ENCODE assay signal across 8 cellular contexts in the genomic region with DNA sequence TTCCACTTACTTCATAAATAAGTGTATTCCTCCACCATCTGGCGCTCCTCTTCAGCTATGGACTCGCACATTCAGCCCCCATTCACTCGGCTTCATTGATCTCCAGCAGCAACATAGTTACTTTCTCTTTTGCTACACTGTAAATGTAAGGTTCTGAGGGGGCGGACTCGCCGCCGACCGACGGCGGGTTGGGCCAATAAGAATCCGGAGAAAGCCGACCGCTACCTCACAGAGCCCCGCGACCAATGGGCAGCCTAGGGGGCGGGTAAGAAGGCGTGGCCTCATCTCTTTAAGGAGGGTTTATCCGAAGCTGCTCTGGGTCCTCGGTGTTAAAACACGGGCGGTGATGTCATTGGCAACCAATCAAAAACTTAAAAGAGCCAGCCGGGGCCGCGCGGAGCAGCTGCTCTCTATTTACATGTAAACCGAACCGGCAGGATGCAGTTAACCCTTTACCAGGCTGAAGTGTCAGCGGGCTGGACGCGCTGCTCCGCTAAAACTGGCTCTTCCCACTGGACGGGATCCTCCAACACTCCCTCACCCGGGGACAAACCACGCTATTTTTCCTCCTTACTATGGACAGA. TPM values are rescaled to one million over a fixed set of nuclear protein-coding genes. Genes with fewer than 3 reads are reported as not detected.
DNase-seq lines count a peak whose midpoint lies in the region; ATAC-seq and TF ChIP-seq lines count a peak whose summit lies in the region.

A gene (minus strand): TSS at position 119 of the 584 bp plus-strand sequence. CDS start 2,345 bp downstream, outside the sequence.

- H3K27ac ChIP-seq in spleen, result peak within 1 kb of the TSS; percentile 92 to 100 (median 98)

- DNase-seq in AG09319 (ENCODE audit: extremely low read depth, low read depth) (peak; percentile 99), NCI-H345 treated with DMSO at 0.1 percent for 48 hours (lab: John Stamatoyannopoulos, UW; ENCODE audit: unreplicated experiment) (peak; percentile 98), iris pigment epithelial cell (ENCODE audit: low read depth) (peak; percentile 100), spleen (peak; percentile 98)
- peak; percentile 86 to 96 (median 92) for DNase-seq in activated CD4-positive, CD25-positive, alpha-beta regulatory T cell (lab: John Stamatoyannopoulos, UW)
- DNase-seq in central memory CD4-positive, alpha-beta T cell, result peak; percentile 100

- H3K27me3 ChIP-seq in spleen (replicated peaks in 1 of 7), result no peaks in the 10 kb centered on the region

- TF ChIP-seq CTCF in AG09319 (IDR thresholded peaks at IDR 0.05; ENCODE audit: low read depth, low read length) (no peak; the same call in none of the 2 replicates), spleen (IDR thresholded peaks at IDR 0.05 in 8 of 11, conservative IDR thresholded peaks at IDR 0.05 in 3 of 11) (no peak)

- H3K36me3 ChIP-seq in spleen, result peaks cover 0 to 21% (median 0%) of the 10 kb centered on the region in 6 donors

- ATAC-seq in GM19025 (IDR thresholded peaks at IDR 0.05; ENCODE audit: low read depth, unreplicated experiment), result peak; percentile 78
- ATAC-seq in HG03280 (IDR thresholded peaks at IDR 0.05; ENCODE audit: unreplicated experiment), result peak; percentile 84

- WGBS in spleen, 5 donors, result 0% methylated on average over 26 to 34 of the region's 34 CpGs

- H3K4me3 ChIP-seq in spleen, result peak within 1 kb of the TSS; percentile 54 to 77 (median 64)

- H3K4me1 ChIP-seq in spleen, result peaks cover 12 to 54% (median 31%) of the 10 kb centered on the region in 6 donors

- no peaks in the 10 kb centered on the region for H3K9me3 ChIP-seq in spleen

- intact Hi-C loops in spleen (cut with DNase I; ENCODE audit: low total_unique reads), result loop anchor here (10.0 kb wide), 1 partner anchor 477 kb away; no protein-coding TSS in a partner anchor

- TF ChIP-seq POLR2A in spleen (IDR thresholded peaks at IDR 0.05), result peak; percentile 85 to 99 (median 91)

RNA-seq across cellular contexts. Expression of the gene that starts here (rescaled TPM):
- total RNA-seq in spleen, result 10 to 100 TPM in 1 of 7 donors, 1 to 10 TPM in 6; 6.6 to 11.9 (median 7.6) TPM
- polyA plus RNA-seq in spleen, result 1 to 10 TPM; 3.4 to 7.4 (median 4.4) TPM

Comparison
In these comparisons a context has a peak if more than half of its experiments do, and no peak if none do; other contexts are left out.
1. Peak in every context shown above with its lines: DNase-seq, ATAC-seq, H3K4me3 ChIP-seq and H3K27ac ChIP-seq.